Comparison of ENCODE assay signal across 10 cellular contexts in genomic region chr14:95998656-95999055, GRCh38. TPM values are rescaled to one million over a fixed set of nuclear protein-coding genes. Genes with fewer than 3 reads are reported as not detected.
DNase-seq lines count a peak whose midpoint lies in the region; ATAC-seq and TF ChIP-seq lines count a peak whose summit lies in the region.
"Had no signal": no experiment of that assay in that cellular context is flagged by ENCODE, and none has a peak within 500 bp of the region (broad histone marks: within the 10 kb centered on the region; RNA-seq: fewer than 3 reads in every experiment).

No MANE protein-coding gene starts in this region.

- H3K27me3 ChIP-seq in brain microvascular endothelial cell (replicated peaks) (peaks cover 5% of the 10 kb centered on the region), mesenchymal stem cell (ENCODE audit: control insufficient read depth in 1 of 2, insufficient read depth in 1 of 2, low read length in 2 of 2) (peaks cover 7 to 49% of the 10 kb centered on the region in 2 experiments)

- no peaks in the 10 kb centered on the region for H3K79me1 ChIP-seq in mesenchymal stem cell (replicated peaks; ENCODE audit: low read length, poor library complexity, severe bottlenecking)

- TF ChIP-seq CTCF in brain microvascular endothelial cell (IDR thresholded peaks at IDR 0.05; ENCODE audit: low read depth, low read length, missing control alignments) = peak; percentile 26

- DNase-seq in DMS 273 (lab: John Stamatoyannopoulos, UW; ENCODE audit: unreplicated experiment) (peak; percentile 60), NCI-H1092 treated with DMSO at 0.1 percent for 48 hours (lab: John Stamatoyannopoulos, UW) (peak; percentile 55), brain microvascular endothelial cell (peak; percentile 12), mesenchymal stem cell (peak; percentile 45)
- no peak for DNase-seq in stimulated activated naive CD8-positive, alpha-beta T cell treated with anti-CD3 and anti-CD28 coated beads, Interleukin-15, Interleukin-2, amounts not matched to agents 100 U/mL and 50 U/mL, for 24 hours
- DNase-seq: activated effector memory CD4-positive, alpha-beta T cell treated with Interleukin-2 at 50 U/mL for 16 hours; naive thymus-derived CD8-positive, alpha-beta T cell had no signal

- H3K4me2 ChIP-seq in mesenchymal stem cell (ENCODE audit: low read length, poor library complexity, severe bottlenecking) = no peak overlapping the region

- H3K23ac ChIP-seq in mesenchymal stem cell (ENCODE audit: low read length in 2 of 2) = no peak overlapping the region

- no peak overlapping the region for H4K8ac ChIP-seq in mesenchymal stem cell (ENCODE audit: low read length)

- 80% methylated on average over 1 of the region's 1 CpG for WGBS in mesenchymal stem cell

- H3K36me3 ChIP-seq in brain microvascular endothelial cell (replicated peaks) (no peaks in the 10 kb centered on the region), mesenchymal stem cell (ENCODE audit: control insufficient read depth in 1 of 2, insufficient read depth in 2 of 2, low read depth in 1 of 2, low read length in 2 of 2) (no peaks in the 10 kb centered on the region)

- no peak for ATAC-seq in GM18858 (IDR thresholded peaks at IDR 0.05; ENCODE audit: unreplicated experiment)
- no peak for ATAC-seq in GM19351 (IDR thresholded peaks at IDR 0.05; ENCODE audit: unreplicated experiment)
- ATAC-seq in HG02885 (IDR thresholded peaks at IDR 0.05; ENCODE audit: poor library complexity, unreplicated experiment) = no peak
- no peak for ATAC-seq in stimulated activated naive CD8-positive, alpha-beta T cell treated with anti-CD3 and anti-CD28 coated beads, Interleukin-15, Interleukin-2, amounts not matched to agents 100 U/mL and 50 U/mL, for 24 hours
- ATAC-seq: naive thymus-derived CD8-positive, alpha-beta T cell had no signal

- H3K27ac ChIP-seq in brain microvascular endothelial cell (no peak overlapping the region), mesenchymal stem cell (ENCODE audit: low read length, poor library complexity, severe bottlenecking) (no peak overlapping the region)

- peaks cover 9% of the 10 kb centered on the region for H3K4me1 ChIP-seq in mesenchymal stem cell (ENCODE audit: control insufficient read depth, insufficient read depth, low read depth, low read length)

- H2BK5ac ChIP-seq in mesenchymal stem cell (ENCODE audit: low read depth, low read length, poor library complexity, severe bottlenecking) = no peak overlapping the region

- in situ Hi-C loops in brain microvascular endothelial cell (cut with HindIII; ENCODE audit: low pct_ligation_motif_present, low sequenced_read_pairs) = loop anchor here (25.0 kb wide), 1 partner anchor 436 kb away; no protein-coding TSS in a partner anchor

- no peak overlapping the region for H3K4ac ChIP-seq in mesenchymal stem cell (ENCODE audit: low read depth in 1 of 2, low read length in 2 of 2)

- H3K18ac ChIP-seq in mesenchymal stem cell (ENCODE audit: low read depth in 1 of 2, low read length in 2 of 2) = no peak overlapping the region

- H2BK120ac ChIP-seq in mesenchymal stem cell (ENCODE audit: low read depth, low read length) = no peak overlapping the region

- no peak overlapping the region for H2BK12ac ChIP-seq in mesenchymal stem cell (ENCODE audit: low read length in 2 of 2)

- no peak overlapping the region for H3K4me3 ChIP-seq in brain microvascular endothelial cell (ENCODE audit: low read depth, low read length)
- H3K4me3 ChIP-seq in mesenchymal stem cell (ENCODE audit: insufficient read depth in 1 of 2, low read depth in 1 of 2, low read length in 2 of 2) = no peak overlapping the region

- H2AFZ ChIP-seq in mesenchymal stem cell (ENCODE audit: low read depth, low read length) = no peak overlapping the region

- H3K9me3 ChIP-seq in mesenchymal stem cell (ENCODE audit: control insufficient read depth, low read length) = peaks cover 7% of the 10 kb centered on the region

- H2BK15ac ChIP-seq in mesenchymal stem cell (ENCODE audit: low read depth, poor library complexity, severe bottlenecking) = no peak overlapping the region

- H4K91ac ChIP-seq in mesenchymal stem cell (ENCODE audit: low read length) = no peak overlapping the region

- H2AK5ac ChIP-seq in mesenchymal stem cell (ENCODE audit: low read length, severe bottlenecking) = no peak overlapping the region

- no peak overlapping the region for H3K14ac ChIP-seq in mesenchymal stem cell (ENCODE audit: low read length in 2 of 2)

- H3K9ac ChIP-seq in mesenchymal stem cell (ENCODE audit: low read length) = no peak overlapping the region

RNA-seq across cellular contexts. Expression of gene C14orf132, which starts 40.5 kb away (rescaled TPM):
- polyA plus RNA-seq in mesenchymal stem cell (2013, experiment 1 of 2) = 17.0 TPM
- polyA plus RNA-seq in mesenchymal stem cell (2013, experiment 2 of 2) = 18.2 TPM
